Comparison of ENCODE assay signal across 8 cellular contexts in genomic region chr11:116930177-116930576, GRCh38.
DNase-seq lines count a peak whose midpoint lies in the region; ATAC-seq, FAIRE-seq and TF ChIP-seq lines count a peak whose summit lies in the region.

No MANE protein-coding gene starts in this region.

- CTCF ChIA-PET in MCF 10A (lab: Yijun Ruan, JAX): interaction anchor here (1.3 to 2.5 kb wide), 2 partner anchors 123 to 176 kb away, joined by 4 to 12 read pairs; no protein-coding TSS in a partner anchor

- ATAC-seq in GM21619 (IDR thresholded peaks at IDR 0.05; ENCODE audit: unreplicated experiment) (no peak), HG02759 (IDR thresholded peaks at IDR 0.05; ENCODE audit: unreplicated experiment) (no peak)

- H3K36me3 Mint-ChIP-seq in MCF 10A (ENCODE audit: insufficient read depth, unreplicated experiment): peaks cover 20% of the 10 kb centered on the region
- peaks cover 18% of the 10 kb centered on the region for H3K36me3 Mint-ChIP-seq in activated naive CD8-positive, alpha-beta T cell treated with anti-CD3 and anti-CD28 coated beads for 36 hours

- no peaks in the 10 kb centered on the region for H3K27me3 Mint-ChIP-seq in MCF 10A (ENCODE audit: insufficient read depth, unreplicated experiment)
- no peaks in the 10 kb centered on the region for H3K27me3 Mint-ChIP-seq in activated naive CD8-positive, alpha-beta T cell treated with anti-CD3 and anti-CD28 coated beads for 36 hours

- BruUV-seq in MCF 10A (replicated peaks; lab: Mats Ljungman, UMichigan): no TSS peak

- peak overlapping the region; percentile 63 for H3K4me2 ChIP-seq in keratinocyte (ENCODE audit: control insufficient read depth, extremely low read depth, insufficient read depth, low read depth, low read length)

- H3K36me3 ChIP-seq in breast epithelium (no peaks in the 10 kb centered on the region), keratinocyte (ENCODE audit: control insufficient read depth in 2 of 2, extremely low read depth in 1 of 2, insufficient read depth in 2 of 2, low read length in 2 of 2) (peaks cover 0 to 6% of the 10 kb centered on the region in 2 experiments), stomach smooth muscle (ENCODE audit: control insufficient read depth in 2 of 2, insufficient read depth in 2 of 2, low read length in 2 of 2) (peaks cover 1 to 7% of the 10 kb centered on the region in 2 donors)

- no peak overlapping the region for H3K9ac ChIP-seq in keratinocyte (ENCODE audit: control insufficient read depth, extremely low read depth, insufficient read depth, low read length)
- peak overlapping the region; percentile 21 to 36 for H3K9ac ChIP-seq in stomach smooth muscle (ENCODE audit: low read length in 2 of 2)

- no peaks in the 10 kb centered on the region for H3K9me3 ChIP-seq in breast epithelium
- H3K9me3 ChIP-seq in keratinocyte (ENCODE audit: control insufficient read depth, low read depth, low read length): no peaks in the 10 kb centered on the region
- H3K9me3 ChIP-seq in stomach smooth muscle (ENCODE audit: control insufficient read depth in 2 of 2, low read length in 2 of 2): no peaks in the 10 kb centered on the region

- H3K27ac Mint-ChIP-seq in MCF 10A (ENCODE audit: low read depth, unreplicated experiment): no peak overlapping the region
- peak overlapping the region; percentile 85 for H3K27ac Mint-ChIP-seq in activated naive CD8-positive, alpha-beta T cell treated with anti-CD3 and anti-CD28 coated beads for 36 hours

- POLR2A ChIA-PET in MCF 10A (lab: Yijun Ruan, JAX): interaction anchor here (1.0 kb wide), 2 partner anchors 11 to 13 kb away, joined by 3 read pairs; no protein-coding TSS in a partner anchor

- TF ChIP-seq CTCF in breast epithelium (IDR thresholded peaks at IDR 0.05) (no peak), MCF 10A (IDR thresholded peaks at IDR 0.05; ENCODE audit: unreplicated experiment) (no peak), keratinocyte (optimal IDR thresholded peaks at IDR 0.05 in 1 of 3, IDR thresholded peaks at IDR 0.05 in 1 of 3, conservative IDR thresholded peaks at IDR 0.05 in 1 of 3; ENCODE audit: extremely low read depth in 1 of 3, insufficient read depth in 2 of 3, low read length in 3 of 3) (no peak)

- dilution Hi-C loops in keratinocyte (cut with MboI; ENCODE audit: extremely low pct_ligation_motif_present, low sequenced_read_pairs): no loop called here

- peak overlapping the region in 2 of 3 donors; percentile 9 to 33 for H3K4me3 ChIP-seq in breast epithelium
- no peak overlapping the region for H3K4me3 ChIP-seq in keratinocyte (ENCODE audit: control insufficient read depth in 2 of 3, extremely low read depth in 1 of 3, insufficient read depth in 2 of 3, low read depth in 1 of 3, low read length in 3 of 3)
- peak overlapping the region; percentile 61 to 62 for H3K4me3 ChIP-seq in stomach smooth muscle (ENCODE audit: low read length in 2 of 2)

- no peaks in the 10 kb centered on the region for H3K27me3 ChIP-seq in breast epithelium
- H3K27me3 ChIP-seq in keratinocyte (ENCODE audit: control insufficient read depth, extremely low read depth, insufficient read depth, low read length): no peaks in the 10 kb centered on the region
- no peaks in the 10 kb centered on the region for H3K27me3 ChIP-seq in stomach smooth muscle (ENCODE audit: control insufficient read depth in 1 of 2, insufficient read depth in 2 of 2, low read length in 2 of 2)

- H3K4me3 Mint-ChIP-seq in MCF 10A (ENCODE audit: unreplicated experiment): no peak overlapping the region
- peak overlapping the region; percentile 70 for H3K4me3 Mint-ChIP-seq in activated naive CD8-positive, alpha-beta T cell treated with anti-CD3 and anti-CD28 coated beads for 36 hours

- no peak for DNase-seq in breast epithelium (ENCODE audit: low spot score in 2 of 2)
- DNase-seq in MCF 10A (ENCODE audit: unreplicated experiment): no peak
- DNase-seq in activated naive CD8-positive, alpha-beta T cell treated with anti-CD3 and anti-CD28 coated beads for 36 hours: peak; percentile 23
- DNase-seq in keratinocyte (ENCODE audit: low read depth, low spot score): no peak
- no peak for DNase-seq in NCI-H2171 treated with DMSO at 0.1 percent for 48 hours (lab: John Stamatoyannopoulos, UW)

- no peak for TF ChIP-seq POLR2A in breast epithelium (IDR thresholded peaks at IDR 0.05)

- H3K4me1 Mint-ChIP-seq in MCF 10A (ENCODE audit: insufficient read depth, unreplicated experiment): peaks cover 12% of the 10 kb centered on the region
- H3K4me1 Mint-ChIP-seq in activated naive CD8-positive, alpha-beta T cell treated with anti-CD3 and anti-CD28 coated beads for 36 hours: peaks cover 76% of the 10 kb centered on the region

- H4K20me1 ChIP-seq in keratinocyte (ENCODE audit: control insufficient read depth, extremely low read depth, insufficient read depth, low read length): no peaks in the 10 kb centered on the region

- H3K27ac ChIP-seq in breast epithelium (peak overlapping the region; percentile 5 to 37), keratinocyte (ENCODE audit: control insufficient read depth, insufficient read depth, low read length) (peak overlapping the region; percentile 1), stomach smooth muscle (ENCODE audit: low read length) (peak overlapping the region; percentile 13)

- H3K79me2 ChIP-seq in keratinocyte (ENCODE audit: control insufficient read depth, insufficient read depth, low read length): no peaks in the 10 kb centered on the region

- peak; percentile 29 for FAIRE-seq in keratinocyte (lab: Jason Lieb, UNC)

- H2AFZ ChIP-seq in keratinocyte (ENCODE audit: control insufficient read depth, low read length): no peak overlapping the region

- no peaks in the 10 kb centered on the region for H3K9me1 ChIP-seq in keratinocyte (ENCODE audit: control insufficient read depth, extremely low read depth, insufficient read depth, low read length)

- intact Hi-C loops in breast epithelium (cut with DNase I; ENCODE audit: low total_unique reads): no loop called here
- intact Hi-C loops in MCF 10A (cut with micrococcal nuclease): no loop called here

- H3K4me1 ChIP-seq in breast epithelium: no peaks in the 10 kb centered on the region
- peaks cover 30% of the 10 kb centered on the region for H3K4me1 ChIP-seq in keratinocyte (ENCODE audit: control insufficient read depth, extremely low read depth, insufficient read depth, low read length)
- H3K4me1 ChIP-seq in stomach smooth muscle (ENCODE audit: control insufficient read depth, insufficient read depth, low read length): peaks cover 17% of the 10 kb centered on the region

- peaks cover 9% of the 10 kb centered on the region for H3K9me3 Mint-ChIP-seq in MCF 10A (ENCODE audit: unreplicated experiment)
- peaks cover 6% of the 10 kb centered on the region for H3K9me3 Mint-ChIP-seq in activated naive CD8-positive, alpha-beta T cell treated with anti-CD3 and anti-CD28 coated beads for 36 hours

Comparison
In these comparisons a context has a peak if more than half of its experiments do, and no peak if none do; other contexts are left out.
1. H3K4me3 ChIP-seq: peak in breast epithelium (2 of 3) and stomach smooth muscle (2 of 2); none in keratinocyte (0 of 3).
2. Peak in every context shown above with its lines, with median percentiles within 50 percentile points of each other: H3K27ac ChIP-seq.